Comparison of ENCODE assay signal across 12 cellular contexts in genomic region chr19:47523473-47523872, GRCh38. TPM values are rescaled to one million over a fixed set of nuclear protein-coding genes. Genes with fewer than 3 reads are reported as not detected.
DNase-seq lines count a peak whose midpoint lies in the region; ATAC-seq, FAIRE-seq and TF ChIP-seq lines count a peak whose summit lies in the region.
"Had no signal": no experiment of that assay in that cellular context is flagged by ENCODE, and none has a peak within 500 bp of the region (broad histone marks: within the 10 kb centered on the region; RNA-seq: fewer than 3 reads in every experiment).

No MANE protein-coding gene starts in this region.

- no peaks in the 10 kb centered on the region for H3K9me2 ChIP-seq in GM23248 (ENCODE audit: insufficient read depth)

- H2AFZ ChIP-seq in GM23248: no peak overlapping the region; the same call in 1 of the 2 replicates

- H3K9me3 ChIP-seq in HEK293 (ENCODE audit: control insufficient read depth, insufficient read depth, low read depth, low read length): no peaks in the 10 kb centered on the region
- no peaks in the 10 kb centered on the region for H3K9me3 ChIP-seq in lower lobe of right lung
- H3K9me3 ChIP-seq in ascending aorta: no peaks in the 10 kb centered on the region
- H3K9me3 ChIP-seq in GM23248 (ENCODE audit: low read depth): no peaks in the 10 kb centered on the region
- H3K9me3 ChIP-seq: SJSA1 had no signal

- no peaks in the 10 kb centered on the region for H3K36me3 ChIP-seq in HEK293 (ENCODE audit: control insufficient read depth in 2 of 2, insufficient read depth in 1 of 2, low read length in 2 of 2)
- H3K36me3 ChIP-seq in lower lobe of right lung: no peaks in the 10 kb centered on the region
- H3K36me3 ChIP-seq in ascending aorta: no peaks in the 10 kb centered on the region
- no peaks in the 10 kb centered on the region for H3K36me3 ChIP-seq in GM23248 (ENCODE audit: low read depth)
- H3K36me3 ChIP-seq: SJSA1 had no signal

- WGBS in GM23248 (ENCODE audit: low coverage in 1 of 2, low lambda C conversion rate in 2 of 2, missing lambda C conversion rate in 2 of 2), 2 experiments: 31 to 40% methylated on average over 7 of the region's 7 CpGs

- no peaks in the 10 kb centered on the region for H4K20me1 ChIP-seq in GM23248 (ENCODE audit: insufficient read depth)

- H3K4me3 ChIP-seq in HEK293 (ENCODE audit: low read depth, low read length): no peak overlapping the region
- no peak overlapping the region for H3K4me3 ChIP-seq in lower lobe of right lung
- H3K4me3 ChIP-seq in ascending aorta: no peak overlapping the region
- H3K4me3 ChIP-seq in GM23248: no peak overlapping the region
- H3K4me3 ChIP-seq: SJSA1 had no signal

- FAIRE-seq in GM12892 (lab: Jason Lieb, UNC): no peak

- no peak for TF ChIP-seq CTCF in HEK293 (tag by site-specific recombination; IDR thresholded peaks at IDR 0.05)
- no peak for TF ChIP-seq CTCF in lower lobe of right lung (IDR thresholded peaks at IDR 0.05)
- no peak for TF ChIP-seq CTCF in ascending aorta (IDR thresholded peaks at IDR 0.05)

- no peak for ATAC-seq in lower lobe of right lung
- ATAC-seq in HG03354 (IDR thresholded peaks at IDR 0.05; ENCODE audit: poor library complexity, severe bottlenecking, unreplicated experiment): no peak
- ATAC-seq: stimulated activated naive CD8-positive, alpha-beta T cell treated with anti-CD3 and anti-CD28 coated beads, Interleukin-15, Interleukin-2, amounts not matched to agents 100 U/mL and 50 U/mL, for 24 hours had no signal

- TF ChIP-seq POLR2A in GM12892 (IDR thresholded peaks at IDR 0.05; ENCODE audit: low read depth, low read length): no peak

- no peak overlapping the region for H3K9ac ChIP-seq in GM23248

- intact Hi-C loops in lower lobe of right lung (cut with DNase I): no loop called here
- intact Hi-C loops in ascending aorta (cut with DNase I): no loop called here

- CTCF ChIA-PET in HEK293 (lab: Yijun Ruan, JAX): interaction anchor here (0.6 to 2.0 kb wide), 3 partner anchors 8 to 176 kb away, joined by 4 to 15 read pairs (median 6); partner anchors contain the start of gene NAPA

- no peak overlapping the region for H3K27ac ChIP-seq in HEK293 (ENCODE audit: extremely low read depth, low read depth, low read length)
- H3K27ac ChIP-seq in lower lobe of right lung: peak overlapping the region; percentile 21
- no peak overlapping the region for H3K27ac ChIP-seq in ascending aorta
- H3K27ac ChIP-seq in GM23248: no peak overlapping the region
- H3K27ac ChIP-seq: SJSA1 had no signal

- H3K27me3 ChIP-seq in lower lobe of right lung (ENCODE audit: low read depth) (no peaks in the 10 kb centered on the region), ascending aorta (no peaks in the 10 kb centered on the region), GM23248 (replicated peaks; ENCODE audit: insufficient read depth) (no peaks in the 10 kb centered on the region)
- H3K27me3 ChIP-seq: SJSA1 had no signal

- H3K4me1 ChIP-seq in HEK293 (ENCODE audit: control insufficient read depth, insufficient read depth, low read length) (no peaks in the 10 kb centered on the region), lower lobe of right lung (no peaks in the 10 kb centered on the region), ascending aorta (no peaks in the 10 kb centered on the region), GM23248 (ENCODE audit: insufficient read depth) (peaks cover 6% of the 10 kb centered on the region)

- H3K4me2 ChIP-seq in GM23248 (ENCODE audit: unreplicated experiment): no peak overlapping the region

- peak; percentile 50 for DNase-seq in COLO668 (lab: John Stamatoyannopoulos, UW; ENCODE audit: unreplicated experiment)
- peak; percentile 25 for DNase-seq in UCSD-AML1 (lab: John Stamatoyannopoulos, UW; ENCODE audit: unreplicated experiment)
- no peak for DNase-seq in lower lobe of right lung
- no peak for DNase-seq in GM12892 (ENCODE audit: insufficient read length)
- DNase-seq in ascending aorta (ENCODE audit: low spot score in 2 of 2): no peak
- DNase-seq in GM23248: no peak
- DNase-seq: activated CD4-positive, CD25-positive, alpha-beta regulatory T cell; stimulated activated CD4-positive, alpha-beta T cell treated with anti-CD3 and anti-CD28 coated beads, Interleukin-4, amount 100 ng/mL, for 24 hours; stimulated activated naive CD8-positive, alpha-beta T cell treated with anti-CD3 and anti-CD28 coated beads, Interleukin-15, Interleukin-2, amounts not matched to agents 100 U/mL and 50 U/mL, for 24 hours had no signal

- in situ Hi-C loops in GM23248 (cut with MboI): no loop called here

- POLR2A ChIA-PET in HEK293 (lab: Yijun Ruan, JAX): interaction anchor here (0.9 to 1.2 kb wide), 2 partner anchors 8 to 9 kb away, joined by 4 to 5 read pairs; no protein-coding TSS in a partner anchor

- no peaks in the 10 kb centered on the region for H3K79me2 ChIP-seq in GM23248 (ENCODE audit: insufficient read depth)

- no peaks in the 10 kb centered on the region for H3F3A ChIP-seq in GM23248 (ENCODE audit: insufficient read depth)

TF ChIP-seq in HEK293, 187 proteins besides CTCF, POLR2A, EP300 and RAD21:
- TF ChIP-seq RBAK (tag by site-specific recombination; IDR thresholded peaks at IDR 0.05) (no peak), ZIC2 (tag by site-specific recombination; IDR thresholded peaks at IDR 0.05) (peak; percentile 50), HOXD13 (CRISPR knock-in tag; IDR thresholded peaks at IDR 0.05; ENCODE audit: borderline replicate concordance) (no peak), ZNF23 (tag by site-specific recombination; IDR thresholded peaks at IDR 0.05; ENCODE audit: borderline replicate concordance) (no peak)

RNA-seq across cellular contexts. Expression of gene NAPA, which starts 8.6 kb away (rescaled TPM):
- total RNA-seq in lower lobe of right lung (115 TPM), ascending aorta (102 TPM)
- polyA plus RNA-seq in GM12892 (2012; ENCODE audit: missing spikeins): 51.0 TPM
- total RNA-seq in GM23248 (2014; rRNA removed; shearing (Covaris generic)): 94.1 and 110 TPM in 2 replicates
- 183 and 187 TPM in 2 replicates for polyA plus RNA-seq in GM23248 (2016; fragmentation: Nextera tagmentation; extraction: Ambion mirVana)

RNA-seq across cellular contexts. Expression of gene KPTN, which starts 39.5 kb away (rescaled TPM):
- total RNA-seq in lower lobe of right lung (14.5 TPM), ascending aorta (26.0 TPM)
- 8.5 TPM for polyA plus RNA-seq in GM12892 (2012; ENCODE audit: missing spikeins)
- 3.1 and 18.3 TPM in 2 replicates for total RNA-seq in GM23248 (2014; rRNA removed; shearing (Covaris generic))
- 7.2 and 9.6 TPM in 2 replicates for polyA plus RNA-seq in GM23248 (2016; fragmentation: Nextera tagmentation; extraction: Ambion mirVana)

RNA-seq across cellular contexts. Expression of gene ZNF541, which starts 49.5 kb away (rescaled TPM):
- total RNA-seq in lower lobe of right lung (0.89 TPM), ascending aorta (not detected)
- polyA plus RNA-seq in GM12892 (2012; ENCODE audit: missing spikeins): 0.15 TPM
- total RNA-seq in GM23248 (2014; rRNA removed; shearing (Covaris generic)): not detected in 2 replicates
- 0.11 and 0.15 TPM in 2 replicates for polyA plus RNA-seq in GM23248 (2016; fragmentation: Nextera tagmentation; extraction: Ambion mirVana)
- total RNA-seq: SJSA1 had no signal

RNA-seq across cellular contexts. Expression of gene SLC8A2, which starts 51.8 kb away (rescaled TPM):
- total RNA-seq in lower lobe of right lung (0.27 TPM), ascending aorta (not detected)
- 0.04 TPM for polyA plus RNA-seq in GM12892 (2012; ENCODE audit: missing spikeins)
- 0.38 TPM in 1 of 2 replicates, not detected in the other for total RNA-seq in GM23248 (2014; rRNA removed; shearing (Covaris generic))
- 0.11 TPM in 1 of 2 replicates, not detected in the other for polyA plus RNA-seq in GM23248 (2016; fragmentation: Nextera tagmentation; extraction: Ambion mirVana)
- total RNA-seq: SJSA1 had no signal

Comparison
In these comparisons a context has a peak if more than half of its experiments do, and no peak if none do; other contexts are left out.
1. DNase-seq: peak in COLO668 (single experiment) and UCSD-AML1 (single experiment); none in lower lobe of right lung (single experiment), GM12892 (single experiment), ascending aorta (0 of 2) and GM23248 (single experiment).